In the genomic region with DNA sequence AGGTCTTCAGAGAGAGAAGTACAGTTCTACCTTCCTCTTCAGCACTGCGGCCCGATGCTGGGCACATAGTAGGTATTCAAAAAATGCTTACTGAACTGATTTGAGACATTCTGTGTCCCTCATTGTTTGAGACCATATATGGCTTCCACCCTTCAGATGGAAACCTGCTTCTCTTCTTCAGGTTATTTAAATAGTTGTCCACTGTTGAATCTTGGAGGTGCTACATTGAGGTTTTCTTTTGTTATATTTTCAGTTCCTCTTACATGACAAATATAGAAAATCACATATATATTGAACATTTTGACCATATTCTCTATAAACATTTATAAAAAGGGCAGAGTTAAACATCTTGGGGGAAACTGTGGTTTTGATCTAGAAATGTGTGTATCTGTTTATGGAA, we compare ENCODE assay signal across 23 cellular contexts.
"Had no signal": no experiment of that assay in that cellular context is flagged by ENCODE, and none has a peak within 500 bp of the region (broad histone marks: within the 10 kb centered on the region; RNA-seq: fewer than 3 reads in every experiment).

No MANE protein-coding gene starts in this region.

- H3K36me3 ChIP-seq: cardiac muscle cell, esophagus squamous epithelium, neural progenitor cell, prostate gland, right atrium auricular region, tibial nerve, vagina had no signal

- DNase-seq: activated B cell treated with CpG ODN at 0.5 μM for 24 hours; activated CD4-positive, alpha-beta memory T cell treated with anti-CD3 and anti-CD28 coated beads for 36 hours; activated CD4-positive, alpha-beta T cell treated with anti-CD3 and anti-CD28 coated beads for 4 hours; activated CD8-positive, alpha-beta memory T cell treated with anti-CD3 and anti-CD28 coated beads, Interleukin-2, amount 10 ng/mL, durations not matched to agents 7 days and 5 days; activated naive CD4-positive, alpha-beta T cell treated with Interleukin-2 at 50 U/mL for 16 hours; activated naive CD8-positive, alpha-beta T cell treated with anti-CD3 and anti-CD28 coated beads, Interleukin-2, amount 10 ng/mL, durations not matched to agents 7 days and 5 days; activated T-cell treated with anti-CD3 and anti-CD28 coated beads, Interleukin-2, amount 50 U/mL, for 1 hour; amygdala; dermis blood vessel endothelial cell; effector memory CD4-positive, alpha-beta T cell; esophagus squamous epithelium; mesenchymal stem cell; mucosa of descending colon; naive B cell; stimulated activated naive CD8-positive, alpha-beta T cell treated with anti-CD3 and anti-CD28 coated beads, Interleukin-15, Interleukin-2, amounts not matched to agents 100 U/mL and 50 U/mL, for 24 hours; substantia nigra had no signal

- H3K4me1 ChIP-seq: esophagus squamous epithelium, neural progenitor cell, prostate gland, right atrium auricular region, tibial nerve, vagina had no signal

- H3K27ac ChIP-seq: cardiac muscle cell, esophagus squamous epithelium, neural progenitor cell, prostate gland, right atrium auricular region, tibial nerve, vagina had no signal

- H3K4me2 ChIP-seq: neural progenitor cell had no signal

- H2AFZ ChIP-seq: neural progenitor cell had no signal

- H3K4me3 ChIP-seq: cardiac muscle cell, esophagus squamous epithelium, mucosa of descending colon, neural progenitor cell, prostate gland, right atrium auricular region, tibial nerve, vagina had no signal

- ATAC-seq: activated CD8-positive, alpha-beta memory T cell treated with anti-CD3 and anti-CD28 coated beads, Interleukin-2, amount 10 ng/mL, durations not matched to agents 7 days and 5 days; activated T-helper 17 cell treated with anti-CD3 and anti-CD28 coated beads, Interleukin-2, amount 50 U/mL, for 72 hours; mucosa of descending colon; stimulated activated naive CD8-positive, alpha-beta T cell treated with anti-CD3 and anti-CD28 coated beads, Interleukin-15, Interleukin-2, amounts not matched to agents 100 U/mL and 50 U/mL, for 24 hours had no signal

- H3K9me3 ChIP-seq: esophagus squamous epithelium, prostate gland, right atrium auricular region, tibial nerve, vagina had no signal

- H3K9ac ChIP-seq: neural progenitor cell had no signal

- H3K27me3 ChIP-seq: cardiac muscle cell, esophagus squamous epithelium, neural progenitor cell, right atrium auricular region, tibial nerve, vagina had no signal
